10 cellular contexts compared by ENCODE assay signal in the genomic region with DNA sequence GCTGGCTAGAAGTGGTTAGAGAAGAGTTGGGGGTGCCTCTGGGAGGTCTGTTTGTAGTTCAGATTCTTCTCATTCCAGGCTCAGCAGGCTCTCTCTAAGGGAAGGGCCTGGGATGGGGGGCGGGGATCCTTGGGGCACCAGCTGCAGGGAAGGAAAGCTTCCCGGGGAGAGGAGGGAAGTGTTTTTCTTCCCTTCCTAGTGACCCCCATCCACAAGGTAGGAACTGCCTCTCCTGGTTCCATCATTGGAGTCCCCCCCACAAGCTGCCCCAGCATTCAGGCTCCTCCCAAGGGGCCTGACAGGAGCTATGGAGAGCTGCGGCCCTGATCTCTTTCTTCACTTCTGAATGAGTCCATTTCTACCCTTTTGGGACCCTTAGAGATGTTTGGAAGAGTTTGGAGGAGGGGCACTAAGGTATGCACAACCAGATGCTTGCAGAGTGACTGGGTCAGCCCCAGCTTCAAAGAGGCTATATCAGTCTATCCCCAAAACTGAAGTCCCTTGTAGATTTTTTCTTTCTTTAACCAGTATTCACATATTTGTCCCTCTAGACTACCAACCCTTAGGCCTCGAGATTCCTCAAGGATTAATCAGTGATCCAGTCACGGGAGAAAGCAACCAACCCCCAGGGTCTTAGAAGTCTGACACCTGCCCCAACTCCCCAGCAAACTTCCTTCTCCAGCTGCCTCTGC. TPM values are rescaled to one million over a fixed set of nuclear protein-coding genes. Genes with fewer than 3 reads are reported as not detected.
A peak's percentile ranks its signal among the peaks of the same experiment; 100 is the strongest.
DNase-seq lines count a peak whose midpoint lies in the region; ATAC-seq and TF ChIP-seq lines count a peak whose summit lies in the region.
"Had no signal": no experiment of that assay in that cellular context is flagged by ENCODE, and none has a peak within 500 bp of the region (broad histone marks: within the 10 kb centered on the region; RNA-seq: fewer than 3 reads in every experiment).

No MANE protein-coding gene starts in this region.

- H3K27ac ChIP-seq in HUES6 (ENCODE audit: low read depth, low read length): peak overlapping the region; percentile 63; the same call in 1 of the 2 replicates
- no peak overlapping the region for H3K27ac ChIP-seq in body of pancreas
- H3K27ac ChIP-seq: gastrocnemius medialis had no signal

- POLR2A ChIA-PET in AG04449 (lab: Yijun Ruan, JAX): interaction anchor here (0.6 to 2.0 kb wide), 7 partner anchors 10 to 66 kb away, joined by 3 to 39 read pairs (median 7); partner anchors contain the start of gene FZD2

- no peak for TF ChIP-seq POLR2A in body of pancreas (IDR thresholded peaks at IDR 0.05)

- peaks cover 65% of the 10 kb centered on the region for H3K4me1 ChIP-seq in HUES6 (ENCODE audit: control insufficient read depth, insufficient read depth, low read length)
- H3K4me1 ChIP-seq in body of pancreas: no peaks in the 10 kb centered on the region
- H3K4me1 ChIP-seq: gastrocnemius medialis had no signal

- peak overlapping the region; percentile 71 for H3K9ac ChIP-seq in HUES6 (ENCODE audit: low read length)

- H3K9me3 ChIP-seq in HUES6 (ENCODE audit: control insufficient read depth, insufficient read depth, low read depth, low read length): 0 out of 2 replicates have a peak, but pooled peaks cover 2% of the 10 kb centered on the region
- no peaks in the 10 kb centered on the region for H3K9me3 ChIP-seq in body of pancreas
- H3K9me3 ChIP-seq: gastrocnemius medialis had no signal

- TF ChIP-seq CTCF in AG04449 (IDR thresholded peaks at IDR 0.05; ENCODE audit: insufficient read depth, low read length, missing control alignments) (no peak), body of pancreas (IDR thresholded peaks at IDR 0.05) (no peak)

- ATAC-seq in body of pancreas (no peak), HG03280 (IDR thresholded peaks at IDR 0.05; ENCODE audit: unreplicated experiment) (no peak)
- ATAC-seq: gastrocnemius medialis had no signal

- WGBS in body of pancreas, 2 donors: 34 to 54% methylated on average over 3 to 5 of the region's 5 CpGs

- DNase-seq in AG04449 (ENCODE audit: low read depth, low spot score) (peak; percentile 86), brain pericyte (ENCODE audit: low read depth, low spot score) (peak; percentile 53), kidney glomerular epithelial cell (lab: John Stamatoyannopoulos, UW) (peak; percentile 82), body of pancreas (no peak), T-helper 1 cell (no peak), NCI-H1417 treated with DMSO at 0.1 percent for 48 hours (lab: John Stamatoyannopoulos, UW) (no peak)
- DNase-seq: CD8-positive, alpha-beta memory T cell; gastrocnemius medialis had no signal

- intact Hi-C loops in body of pancreas (cut with DNase I): no loop called here

- H3K36me3 ChIP-seq in HUES6 (ENCODE audit: control insufficient read depth, insufficient read depth, low read length) (no peaks in the 10 kb centered on the region), body of pancreas (replicated peaks in 1 of 2; ENCODE audit: insufficient read depth in 1 of 2, low read depth in 2 of 2) (no peaks in the 10 kb centered on the region)
- H3K36me3 ChIP-seq: gastrocnemius medialis had no signal

- H3K27me3 ChIP-seq in HUES6 (ENCODE audit: control insufficient read depth, insufficient read depth, low read length) (peaks cover 90% of the 10 kb centered on the region), body of pancreas (no peaks in the 10 kb centered on the region)

- peak overlapping the region; percentile 35 for H3K4me3 ChIP-seq in AG04449 (ENCODE audit: low read depth, low read length)
- peak overlapping the region; percentile 36 for H3K4me3 ChIP-seq in HUES6 (ENCODE audit: low read depth, low read length)
- no peak overlapping the region for H3K4me3 ChIP-seq in body of pancreas
- H3K4me3 ChIP-seq: gastrocnemius medialis had no signal

- CTCF ChIA-PET in AG04449 (lab: Yijun Ruan, JAX): interaction anchor here (1.0 to 4.7 kb wide), 5 partner anchors 10 to 94 kb away, joined by 3 to 60 read pairs (median 7); partner anchors contain the start of gene FZD2

RNA-seq across cellular contexts. Expression of gene FZD2, which starts 13.9 kb away (rescaled TPM):
- total RNA-seq in body of pancreas: under 1 TPM in 1 of 2 donors, not detected in 1; 0.52 TPM

RNA-seq across cellular contexts. Expression of gene GPATCH8, which starts 40.2 kb away (rescaled TPM):
- 10 to 100 TPM; 25.7 to 33.9 TPM for total RNA-seq in body of pancreas

Comparison
In these comparisons a context has a peak if more than half of its experiments do, and no peak if none do; other contexts are left out.
1. DNase-seq: peak in AG04449 (single experiment), brain pericyte (single experiment) and kidney glomerular epithelial cell (single experiment); none in body of pancreas (0 of 4), T-helper 1 cell (0 of 5) and NCI-H1417 treated with DMSO at 0.1 percent for 48 hours (single experiment).
2. H3K4me3 ChIP-seq: peak in AG04449 (single experiment) and HUES6 (single experiment); none in body of pancreas (0 of 2).